9 cellular contexts compared by ENCODE assay signal in the genomic region with DNA sequence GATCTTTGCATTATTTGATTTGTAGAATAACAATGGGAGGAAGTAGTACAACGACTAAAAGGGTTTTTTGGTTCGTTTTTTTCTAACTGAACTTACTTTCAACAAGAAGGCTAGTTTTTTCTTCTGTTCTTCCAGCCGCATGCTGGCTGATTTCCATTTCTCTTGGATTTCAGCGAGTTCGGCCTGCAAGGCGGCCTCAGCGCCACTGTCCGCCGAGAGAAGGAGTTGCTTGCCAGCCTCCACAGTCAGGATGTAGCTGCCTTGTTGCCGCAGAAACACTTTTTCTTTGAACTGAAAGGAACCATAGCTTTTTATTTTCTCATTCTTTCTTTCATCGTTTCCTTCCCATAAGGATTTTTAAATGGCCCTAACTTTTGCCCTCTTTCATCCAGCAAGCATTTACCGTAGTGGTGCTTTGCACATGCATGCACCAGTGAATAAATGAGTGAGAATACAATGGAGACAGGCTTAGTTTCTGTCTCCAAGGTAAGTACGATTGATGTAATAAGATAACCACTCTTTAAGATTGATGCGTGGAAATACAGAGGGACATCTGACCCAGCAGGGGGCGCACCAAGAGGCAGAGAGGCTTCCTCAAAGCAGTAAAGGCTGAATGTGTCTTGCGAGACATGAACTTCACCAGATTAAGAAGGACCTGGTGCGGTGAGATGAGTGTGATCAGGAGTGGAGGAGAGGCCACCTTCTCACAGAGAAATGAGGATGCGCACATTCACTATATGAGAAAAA.
DNase-seq lines count a peak whose midpoint lies in the region; ATAC-seq, FAIRE-seq and TF ChIP-seq lines count a peak whose summit lies in the region.
"Had no signal": no experiment of that assay in that cellular context is flagged by ENCODE, and none has a peak within 500 bp of the region (broad histone marks: within the 10 kb centered on the region; RNA-seq: fewer than 3 reads in every experiment).

No MANE protein-coding gene starts in this region.

- ATAC-seq in GM12878 (peak; percentile 55; the same call in 2 of the 3 replicates), lung (ENCODE audit: insufficient read depth, low FRiP score) (no peak), GM21423 (IDR thresholded peaks at IDR 0.05; ENCODE audit: unreplicated experiment) (no peak), GM18870 (IDR thresholded peaks at IDR 0.05; ENCODE audit: unreplicated experiment) (no peak), GM21786 (IDR thresholded peaks at IDR 0.05; ENCODE audit: unreplicated experiment) (no peak)

- H3K9ac ChIP-seq in OCI-LY1 (ENCODE audit: low read length) (no peak overlapping the region), GM12878 (ENCODE audit: control insufficient read depth, insufficient read depth, low read length) (no peak overlapping the region)

- no peaks in the 10 kb centered on the region for H3K4me1 Mint-ChIP-seq in type B pancreatic cell (ENCODE audit: unreplicated experiment)

- in situ Hi-C loops in GM12878 (cut with MboI) = no loop called here

- H4K20me1 ChIP-seq in OCI-LY1 (ENCODE audit: insufficient read depth, low read length) = no peaks in the 10 kb centered on the region
- H4K20me1 ChIP-seq in GM12878 (ENCODE audit: control insufficient read depth, insufficient read depth) = no peaks in the 10 kb centered on the region

- no peak overlapping the region for H2AFZ ChIP-seq in OCI-LY1 (ENCODE audit: low read length)
- no peak overlapping the region for H2AFZ ChIP-seq in GM12878 (ENCODE audit: control insufficient read depth, low read depth, low read length)

- no peaks in the 10 kb centered on the region for H3K4me1 ChIP-seq in OCI-LY1 (ENCODE audit: insufficient read depth, low read length, severe bottlenecking)
- H3K4me1 ChIP-seq in GM12878 (ENCODE audit: control insufficient read depth, insufficient read depth, low read length) = no peaks in the 10 kb centered on the region
- H3K4me1 ChIP-seq in lung (ENCODE audit: control insufficient read depth in 2 of 2, insufficient read depth in 2 of 2, low read length in 2 of 2) = no peaks in the 10 kb centered on the region
- H3K4me1 ChIP-seq: SJCRH30 had no signal

- TF ChIP-seq RAD21 in GM12878 (IDR thresholded peaks at IDR 0.05; ENCODE audit: insufficient read depth, low read depth, low read length) = no peak

- TF ChIP-seq POLR2A in GM12878 (IDR thresholded peaks at IDR 0.05; ENCODE audit: low read depth, low read length) = no peak

- H3K4me3 ChIP-seq in OCI-LY1 (ENCODE audit: low read depth, low read length, poor library complexity, severe bottlenecking) (no peak overlapping the region), GM12878 (no peak overlapping the region), lung (no peak overlapping the region)
- H3K4me3 ChIP-seq: SJCRH30 had no signal

- H3K36me3 Mint-ChIP-seq in type B pancreatic cell = peaks cover 14% of the 10 kb centered on the region

- no peak for TF ChIP-seq EP300 in GM12878 (IDR thresholded peaks at IDR 0.05; ENCODE audit: borderline replicate concordance in 1 of 2, control insufficient read depth in 1 of 2, low read depth in 2 of 2, low read length in 2 of 2)

- H3K36me3 ChIP-seq in OCI-LY1 (ENCODE audit: insufficient read depth, low read length) (peaks cover 54% of the 10 kb centered on the region), GM12878 (ENCODE audit: control insufficient read depth in 2 of 2, insufficient read depth in 2 of 2, low read length in 1 of 2) (peaks cover 0 to 20% of the 10 kb centered on the region in 2 experiments; a peak in 3 of 4 replicates), lung (ENCODE audit: control insufficient read depth in 2 of 2, insufficient read depth in 2 of 2, low read length in 2 of 2) (peaks cover 24 to 49% of the 10 kb centered on the region in 2 donors)

- SMC1A ChIA-PET in GM12878 (lab: Charles Lee; ENCODE audit: uncharacterized antibody, unreplicated experiment) = interaction anchor here (1.0 kb wide), 1 partner anchor 57 kb away, joined by 3 read pairs; no protein-coding TSS in a partner anchor

- H3K9me3 ChIP-seq in OCI-LY1 (ENCODE audit: low read length) = no peaks in the 10 kb centered on the region
- no peaks in the 10 kb centered on the region for H3K9me3 ChIP-seq in GM12878 (replicated peaks; ENCODE audit: control insufficient read depth, insufficient read depth, low read length)
- no peaks in the 10 kb centered on the region for H3K9me3 ChIP-seq in lung (ENCODE audit: control insufficient read depth in 2 of 2, insufficient read depth in 1 of 2, low read length in 1 of 2)
- H3K9me3 ChIP-seq: SJCRH30 had no signal

- H3K4me3 Mint-ChIP-seq in type B pancreatic cell = no peak overlapping the region

- H3K27me3 Mint-ChIP-seq in type B pancreatic cell = no peaks in the 10 kb centered on the region

- POLR2A ChIA-PET in GM12878 (lab: Charles Lee) = no interaction called here

- H3K4me2 ChIP-seq in OCI-LY1 (ENCODE audit: low read length) (no peak overlapping the region), GM12878 (ENCODE audit: control insufficient read depth, insufficient read depth) (no peak overlapping the region)

- H3K27ac ChIP-seq in OCI-LY1 (ENCODE audit: low read depth, low read length, poor library complexity, severe bottlenecking) (no peak overlapping the region), GM12878 (ENCODE audit: control insufficient read depth, insufficient read depth) (no peak overlapping the region), lung (ENCODE audit: low read depth in 1 of 2, low read length in 1 of 2) (no peak overlapping the region)
- H3K27ac ChIP-seq: SJCRH30 had no signal

- H3K27me3 ChIP-seq in OCI-LY1 (ENCODE audit: insufficient read depth, low read length) (no peaks in the 10 kb centered on the region), GM12878 (replicated peaks in 1 of 2; ENCODE audit: control insufficient read depth in 2 of 2, insufficient read depth in 2 of 2, low read length in 1 of 2) (no peaks in the 10 kb centered on the region), lung (ENCODE audit: control insufficient read depth, insufficient read depth) (no peaks in the 10 kb centered on the region)
- H3K27me3 ChIP-seq: SJCRH30 had no signal

- intact Hi-C loops in GM12878 (cut with micrococcal nuclease; ENCODE audit: unreplicated experiment) = loop anchor here (2.0 kb wide), 1 partner anchor 133 kb away; no protein-coding TSS in a partner anchor

- no TSS peak for BruUV-seq in GM12878 (replicated peaks; lab: Mats Ljungman, UMichigan)

- RAD21 ChIA-PET in GM12878 (lab: Charles Lee; ENCODE audit: unreplicated experiment) = interaction anchor here (1.1 kb wide), 1 partner anchor 81 kb away, joined by 3 read pairs; no protein-coding TSS in a partner anchor

- WGBS in GM12878 (ENCODE audit: insufficient coverage, insufficient replicate concordance, low lambda C conversion rate, missing lambda C conversion rate) = 95% methylated on average over 18 of the region's 18 CpGs
- 89 to 92% methylated on average over 18 of the region's 18 CpGs for WGBS in lung, 2 donors

- no peak overlapping the region for H3K27ac Mint-ChIP-seq in type B pancreatic cell

- no peaks in the 10 kb centered on the region for H3K79me2 ChIP-seq in OCI-LY1 (ENCODE audit: insufficient read depth, low read length)
- H3K79me2 ChIP-seq in GM12878 (ENCODE audit: control insufficient read depth, insufficient read depth, low read length) = no peaks in the 10 kb centered on the region

- no peaks in the 10 kb centered on the region for H3K9me3 Mint-ChIP-seq in type B pancreatic cell

- CTCF ChIA-PET in GM12878 (lab: Yijun Ruan, JAX) = interaction anchor here (0.9 to 1.4 kb wide), 6 partner anchors 9 to 147 kb away, joined by 3 to 5 read pairs (median 3); no protein-coding TSS in a partner anchor

- TF ChIP-seq CTCF in OCI-LY1 (IDR thresholded peaks at IDR 0.05; ENCODE audit: low read length) (peak; percentile 85), GM12878 (IDR thresholded peaks at IDR 0.05 in 2 of 3, conservative IDR thresholded peaks at IDR 0.05 in 1 of 3; ENCODE audit: control insufficient read depth in 2 of 3, extremely low read depth in 1 of 3, insufficient read depth in 1 of 3, low read depth in 3 of 3, low read length in 3 of 3) (peak; percentile 17 to 50 (median 48); a peak in 4 of 6 replicates), lung (IDR thresholded peaks at IDR 0.05; ENCODE audit: control extremely low read depth, extremely low read depth) (peak; percentile 5), type B pancreatic cell (conservative IDR thresholded peaks at IDR 0.05) (peak; percentile 62)

- DNase-seq in GM03348 (ENCODE audit: low spot score) (peak; percentile 27), GM12878 (ENCODE audit: low read depth, low spot score) (no peak), lung (ENCODE audit: low spot score) (no peak), type B pancreatic cell (ENCODE audit: extremely low spot score, unreplicated experiment) (no peak)

- no peaks in the 10 kb centered on the region for H3K9me2 ChIP-seq in OCI-LY1 (ENCODE audit: low read depth, low read length)

- no peaks in the 10 kb centered on the region; the same call in 1 of the 2 replicates for H3F3A ChIP-seq in OCI-LY1 (ENCODE audit: insufficient read depth, low read length)

- FAIRE-seq in GM12878 (lab: Jason Lieb, UNC) = no peak

TF ChIP-seq in GM12878, 131 proteins besides CTCF, POLR2A, EP300 and RAD21:
- TF ChIP-seq SMC3 (IDR thresholded peaks at IDR 0.05; ENCODE audit: borderline replicate concordance, low read length) (peak; percentile 17; the same call in 1 of the 2 replicates), JUND (IDR thresholded peaks at IDR 0.05; ENCODE audit: low read depth, low read length) (no peak), JUNB (IDR thresholded peaks at IDR 0.05) (no peak)

Comparison
In these comparisons a context has a peak if more than half of its experiments do, and no peak if none do; other contexts are left out.
1. CTCF ChIP-seq: peak in every context shown above with its lines; median percentile 85 in OCI-LY1; 62 in type B pancreatic cell; 48 in GM12878; 5 in lung.